ENCODE assay signal across 1 cellular context in genomic region chr3:157122116-157122515, GRCh38.
A peak's percentile ranks its signal among the peaks of the same experiment; 100 is the strongest.
TF ChIP-seq lines count a peak whose summit lies in the region.

No MANE protein-coding gene starts in this region.

TF ChIP-seq in IMR-90, 13 proteins besides CTCF, POLR2A, EP300 and RAD21:
- TF ChIP-seq CEBPB (IDR thresholded peaks at IDR 0.05; ENCODE audit: low read depth, low read length) = peak; percentile 94
- peak; percentile 58; the same call in 1 of the 2 replicates for TF ChIP-seq BHLHE40 (IDR thresholded peaks at IDR 0.05; ENCODE audit: low read depth, low read length)
- TF ChIP-seq MAFK (IDR thresholded peaks at IDR 0.05; ENCODE audit: low read depth, low read length) = no peak
- peak; percentile 97 for TF ChIP-seq FOS (IDR thresholded peaks at IDR 0.05; ENCODE audit: low read depth, low read length)
- no peak for TF ChIP-seq NFE2L2 (IDR thresholded peaks at IDR 0.05; ENCODE audit: low read depth, low read length)
- peak; percentile 55; the same call in 1 of the 2 replicates for TF ChIP-seq MAZ (IDR thresholded peaks at IDR 0.05; ENCODE audit: borderline replicate concordance, low read depth, low read length)
- TF ChIP-seq RCOR1 (IDR thresholded peaks at IDR 0.05; ENCODE audit: insufficient replicate concordance, low read length) = peak; percentile 81
TF ChIP-seq in IMR-90: peak in this region for 5.
